ENCODE assay signal across 8 cellular contexts in genomic region chr19:47483800-47484690, GRCh38. TPM values are rescaled to one million over a fixed set of nuclear protein-coding genes. Genes with fewer than 3 reads are reported as not detected.
DNase-seq lines count a peak whose midpoint lies in the region; ATAC-seq and TF ChIP-seq lines count a peak whose summit lies in the region.

TSS of gene KPTN (minus strand) at chr19:47484219. CDS start at chr19:47484160, 59 bp downstream.

- no peaks in the 10 kb centered on the region for H3K79me2 ChIP-seq in HCT116 (ENCODE audit: insufficient read depth, low read length)

- peak within 1 kb of the TSS; percentile 82 for H3K9ac ChIP-seq in HCT116 (ENCODE audit: low read length)
- H3K9ac ChIP-seq in subcutaneous abdominal adipose tissue (ENCODE audit: low read length in 5 of 5): peak within 1 kb of the TSS; percentile 73 to 89 (median 84)

- in situ Hi-C loops in G401 (cut with HindIII; ENCODE audit: low sequenced_read_pairs) (no loop called here), SK-MEL-5 (cut with HindIII; ENCODE audit: low pct_unique_long_range_greater_than_20kb, low sequenced_read_pairs) (no loop called here)

- TF ChIP-seq EP300 in gastroesophageal sphincter (IDR thresholded peaks at IDR 0.05): no peak

- intact Hi-C loops in HCT116 (cut with micrococcal nuclease): loop anchor here (5.0 kb wide), 1 partner anchor 37 kb away; no protein-coding TSS in a partner anchor

- CTCF ChIA-PET in HCT116 (lab: Charles Lee): interaction anchor here (0.7 to 2.6 kb wide), 11 partner anchors 10 to 223 kb away, joined by 3 to 27 read pairs (median 5); partner anchors contain the start of genes DHX34 and NAPA

- H4K20me1 ChIP-seq in HCT116 (ENCODE audit: insufficient read depth): no peaks in the 10 kb centered on the region

- TF ChIP-seq RAD21 in HCT116 (IDR thresholded peaks at IDR 0.05; ENCODE audit: low read depth): peak; percentile 70

- RAD21 ChIA-PET in HCT116 (lab: Charles Lee; ENCODE audit: low non-redundant PET in 1 of 2, low total read pairs in 2 of 2, uncharacterized antibody in 2 of 2, unreplicated experiment in 2 of 2): interaction anchor here (1.0 to 1.6 kb wide), 5 partner anchors 37 to 56 kb away, joined by 3 to 5 read pairs (median 4); no protein-coding TSS in a partner anchor

- peak within 1 kb of the TSS; percentile 74 for H3K4me2 ChIP-seq in HCT116 (ENCODE audit: low read length)

- TSS peak; percentile 88 for BruUV-seq in HCT116 (replicated peaks; lab: Mats Ljungman, UMichigan)

- ATAC-seq in HCT116 (peak; percentile 83), gastroesophageal sphincter (peak; percentile 93)

- H3K27me3 ChIP-seq in HCT116 (ENCODE audit: insufficient read depth, low read length) (no peaks in the 10 kb centered on the region), gastroesophageal sphincter (peaks cover 12% of the 10 kb centered on the region), neutrophil (peaks cover 21% of the 10 kb centered on the region), subcutaneous abdominal adipose tissue (ENCODE audit: control insufficient read depth in 5 of 5, insufficient read depth in 4 of 5, low read length in 5 of 5) (no peaks in the 10 kb centered on the region)

- POLR2A ChIA-PET in HCT116 (lab: Charles Lee): interaction anchor here (0.8 to 2.3 kb wide), 6 partner anchors 11 to 283 kb away, joined by 3 to 10 read pairs (median 3); no protein-coding TSS in a partner anchor

- no peak within 1 kb of the TSS for H2AFZ ChIP-seq in HCT116 (ENCODE audit: low read depth, low read length, poor library complexity, severe bottlenecking)

- peaks cover 6 to 18% of the 10 kb centered on the region in 2 experiments; a peak in 2 of 4 replicates for H3K4me1 ChIP-seq in HCT116 (ENCODE audit: control insufficient read depth in 1 of 2, insufficient read depth in 2 of 2, low read length in 2 of 2)
- peaks cover 0 to 32% (median 8%) of the 10 kb centered on the region in 3 donors for H3K4me1 ChIP-seq in gastroesophageal sphincter
- peaks cover 13 to 15% of the 10 kb centered on the region in 2 experiments for H3K4me1 ChIP-seq in neutrophil (ENCODE audit: control insufficient read depth in 1 of 2, insufficient read depth in 1 of 2, low read depth in 1 of 2, low read length in 1 of 2)
- peaks cover 2 to 19% (median 19%) of the 10 kb centered on the region in 5 donors for H3K4me1 ChIP-seq in subcutaneous abdominal adipose tissue (ENCODE audit: control insufficient read depth in 5 of 5, insufficient read depth in 5 of 5, low read length in 5 of 5)

- H3K4me3 ChIP-seq in HCT116 (replicated peaks in 1 of 2; ENCODE audit: low read depth in 1 of 2, low read length in 2 of 2) (peak within 1 kb of the TSS; percentile 71 to 92), gastroesophageal sphincter (peak within 1 kb of the TSS; percentile 39 to 76), neutrophil (ENCODE audit: low read depth in 1 of 2, low read length in 1 of 2) (peak within 1 kb of the TSS; percentile 73 to 95), subcutaneous abdominal adipose tissue (ENCODE audit: low read depth in 1 of 5, low read length in 5 of 5) (peak within 1 kb of the TSS; percentile 82 to 90 (median 85))

- H3K9me2 ChIP-seq in HCT116 (ENCODE audit: insufficient read depth): no peaks in the 10 kb centered on the region

- H3K9me3 ChIP-seq in HCT116 (ENCODE audit: control insufficient read depth in 1 of 2, insufficient read depth in 1 of 2, low read depth in 1 of 2, low read length in 2 of 2) (no peaks in the 10 kb centered on the region), gastroesophageal sphincter (no peaks in the 10 kb centered on the region), neutrophil (no peaks in the 10 kb centered on the region), subcutaneous abdominal adipose tissue (ENCODE audit: control insufficient read depth in 5 of 5, low read length in 5 of 5) (no peaks in the 10 kb centered on the region)

- H3K36me3 ChIP-seq in HCT116 (ENCODE audit: control insufficient read depth in 1 of 2, insufficient read depth in 2 of 2, low read length in 2 of 2) (no peaks in the 10 kb centered on the region; a peak in 1 of 4 replicates), gastroesophageal sphincter (peaks cover 0 to 36% of the 10 kb centered on the region in 2 donors), neutrophil (peaks cover 21% of the 10 kb centered on the region), subcutaneous abdominal adipose tissue (ENCODE audit: control insufficient read depth in 5 of 5, insufficient read depth in 5 of 5, low read length in 5 of 5) (peaks cover 0 to 27% (median 23%) of the 10 kb centered on the region in 5 donors)

- peak; percentile 68 to 96 (median 92); a peak in 5 of 6 replicates for TF ChIP-seq CTCF in HCT116 (IDR thresholded peaks at IDR 0.05 in 2 of 3, conservative IDR thresholded peaks at IDR 0.05 in 1 of 3; ENCODE audit: borderline replicate concordance in 1 of 3, insufficient read depth in 1 of 3, low read depth in 2 of 3, low read length in 2 of 3)
- TF ChIP-seq CTCF in gastroesophageal sphincter (IDR thresholded peaks at IDR 0.05): peak in 3 of 4 experiments; percentile 88 to 91 (median 91)
- peak; percentile 71 for TF ChIP-seq CTCF in neutrophil (IDR thresholded peaks at IDR 0.05)

- no peak for TF ChIP-seq POLR2A in HCT116 (IDR thresholded peaks at IDR 0.05; ENCODE audit: borderline replicate concordance, extremely low read depth, insufficient read depth, insufficient read length)
- TF ChIP-seq POLR2A in gastroesophageal sphincter (IDR thresholded peaks at IDR 0.05): peak; percentile 20 to 21

- H3K27ac ChIP-seq in HCT116 (ENCODE audit: low read depth, low read length): peak within 1 kb of the TSS; percentile 78
- peak within 1 kb of the TSS; percentile 57 to 93 (median 92) for H3K27ac ChIP-seq in gastroesophageal sphincter
- peak within 1 kb of the TSS; percentile 88 for H3K27ac ChIP-seq in neutrophil
- H3K27ac ChIP-seq in subcutaneous abdominal adipose tissue (ENCODE audit: low read depth, low read length): peak within 1 kb of the TSS; percentile 88

- DNase-seq in G401 (ENCODE audit: low spot score) (peak; percentile 87), HCT116 (ENCODE audit: low read depth, low spot score) (peak; percentile 86), MV-4-11 (lab: John Stamatoyannopoulos, UW) (peak; percentile 90), SK-MEL-5 (ENCODE audit: low read depth, low spot score) (peak; percentile 88)
- DNase-seq in activated naive CD4-positive, alpha-beta T cell treated with Interleukin-2 at 50 U/mL for 16 hours: peak; percentile 91

- 9 to 12% methylated on average over 6 to 7 of the region's 57 CpGs for WGBS in gastroesophageal sphincter (ENCODE audit: low coverage in 1 of 2), 2 donors

TF ChIP-seq in HCT116, 20 proteins besides CTCF, POLR2A, EP300 and RAD21 (continues in another document):
- no peak for TF ChIP-seq ZNF274 (IDR thresholded peaks at IDR 0.05; ENCODE audit: low read depth, low read length)
- peak; percentile 99 for TF ChIP-seq YY1 (IDR thresholded peaks at IDR 0.05; ENCODE audit: extremely low read depth, insufficient replicate concordance, low read depth, low read length)
- no peak for TF ChIP-seq EZH2 (IDR thresholded peaks at IDR 0.05)
- TF ChIP-seq MAX (IDR thresholded peaks at IDR 0.05): 0 out of 2 replicates have a peak, but pooled peaks have one; percentile 38
- 0 out of 2 replicates have a peak, but pooled peaks have one; percentile 37 for TF ChIP-seq EGR1 (IDR thresholded peaks at IDR 0.05; ENCODE audit: low read depth)
- TF ChIP-seq ZFX (IDR thresholded peaks at IDR 0.05): peak; percentile 44; the same call in 1 of the 2 replicates
- no peak for TF ChIP-seq ATF3 (IDR thresholded peaks at IDR 0.05)
- TF ChIP-seq CBX3 (IDR thresholded peaks at IDR 0.05; ENCODE audit: low read depth): peak; percentile 68; the same call in 1 of the 2 replicates
- TF ChIP-seq REST (IDR thresholded peaks at IDR 0.05; ENCODE audit: low read depth): no peak
- TF ChIP-seq SIN3A (IDR thresholded peaks at IDR 0.05; ENCODE audit: low read depth): no peak

RNA-seq across cellular contexts. Expression of gene KPTN, which starts in this region (rescaled TPM):
- total RNA-seq in G401 (2014; rRNA removed; shearing (Covaris generic)): 31.5 and 44.5 TPM in 2 replicates
- total RNA-seq in HCT116 (2021; ENCODE audit: unreplicated experiment) (23.8 TPM), gastroesophageal sphincter (1 to 10 TPM; 2.4 to 4.3 (median 3.4) TPM)
- polyA plus RNA-seq in HCT116 (2012): 21.3 and 27.5 TPM in 2 replicates
- 6.9 and 14.6 TPM in 2 replicates for total RNA-seq in SK-MEL-5 (2014; rRNA removed; shearing (Covaris generic))
- 9.6 and 10.4 TPM in 2 replicates for polyA plus RNA-seq in SK-MEL-5 (2015; cell fraction: cytosol; rRNA removed)
- 60.6 and 76.0 TPM in 2 replicates for polyA plus RNA-seq in SK-MEL-5 (2015; cell fraction: nucleus; rRNA removed)

Comparison
In these comparisons a context has a peak if more than half of its experiments do, and no peak if none do; other contexts are left out.
1. Peak in every context shown above with its lines: DNase-seq, ATAC-seq, H3K4me3 ChIP-seq and H3K27ac ChIP-seq.